In the genomic region with DNA sequence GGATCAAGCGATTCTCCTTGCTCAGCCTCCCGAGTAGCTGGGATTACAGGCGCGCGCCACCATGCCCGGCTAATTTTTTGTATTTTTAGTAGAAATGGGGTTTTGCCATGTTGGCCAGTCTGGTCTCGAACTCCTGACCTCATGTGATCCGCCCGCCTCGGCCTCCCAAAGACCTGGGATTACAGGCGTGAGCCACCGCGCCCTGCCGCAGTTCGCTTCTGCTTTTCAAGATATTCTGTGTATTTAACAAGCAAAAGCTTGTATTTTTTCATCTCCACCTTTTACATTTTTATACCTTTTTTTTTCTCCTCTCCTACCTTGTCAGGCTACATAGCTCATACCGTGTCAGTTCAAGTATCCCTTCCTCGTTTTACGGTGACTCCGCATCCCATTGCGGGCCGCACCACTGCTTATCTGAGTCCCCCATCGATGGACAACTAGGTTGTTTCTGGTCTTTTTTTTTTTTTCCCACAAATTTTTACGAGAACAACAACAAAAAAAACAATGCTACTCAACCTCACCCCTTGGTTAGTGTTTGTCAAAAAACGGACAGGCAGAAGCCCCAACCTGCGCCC, we compare ENCODE assay signal across 8 cellular contexts. TPM values are rescaled to one million over a fixed set of nuclear protein-coding genes. Genes with fewer than 3 reads are reported as not detected.
DNase-seq lines count a peak whose midpoint lies in the region; TF ChIP-seq lines count a peak whose summit lies in the region.
"Not testable (repeated sequence)": the region's sequence is repeated elsewhere in the genome, so short reads cannot be mapped to it uniquely, and the experiment has no call there.

No MANE protein-coding gene starts in this region.

- H3K4me3 ChIP-seq in CD8-positive, alpha-beta memory T cell (ENCODE audit: low read length), result peak overlapping the region; percentile 90
- not testable (repeated sequence) for H3K4me3 ChIP-seq in KMS-11 (IDR thresholded peaks at IDR 0.05; ENCODE audit: insufficient read depth, low read depth, low read length)
- H3K4me3 ChIP-seq in epithelial cell of proximal tubule (ENCODE audit: low read depth, low read length) (peak overlapping the region; percentile 56), tibial artery (peak overlapping the region; percentile 56 to 79)

- peak overlapping the region; percentile 79 to 92 (median 85) for H3K4me3 Mint-ChIP-seq in CD8-positive, alpha-beta memory T cell
- H3K4me3 Mint-ChIP-seq in T-helper 1 cell treated with Interleukin-12 subunit alpha and Interleukin-12 subunit beta and Interleukin-4 antibody, amounts not matched to agents 30 μg/mL and 1 μg/mL, for 36 hours, result peak overlapping the region; percentile 81
- peak overlapping the region; percentile 88 for H3K4me3 Mint-ChIP-seq in osteocyte (ENCODE audit: unreplicated experiment)

- not testable (repeated sequence) for H3K36me3 Mint-ChIP-seq in CD8-positive, alpha-beta memory T cell; T-helper 1 cell treated with Interleukin-12 subunit alpha and Interleukin-12 subunit beta and Interleukin-4 antibody, amounts not matched to agents 30 μg/mL and 1 μg/mL, for 36 hours (ENCODE audit: low read depth); osteocyte (ENCODE audit: unreplicated experiment)

- H2AFZ ChIP-seq in KMS-11 (ENCODE audit: low read depth), result peak overlapping the region; percentile 90

- H3K36me3 ChIP-seq in CD8-positive, alpha-beta memory T cell (ENCODE audit: insufficient read depth, low read length); KMS-11 (ENCODE audit: insufficient read depth); tibial artery: not testable (repeated sequence)

- not testable (repeated sequence) for H3K4me1 ChIP-seq in CD8-positive, alpha-beta memory T cell (ENCODE audit: insufficient read depth, low read length); KMS-11 (ENCODE audit: low read depth, poor library complexity, severe bottlenecking)
- peaks cover 6 to 22% (median 13%) of the 10 kb centered on the region in 4 donors for H3K4me1 ChIP-seq in tibial artery

- H3K9ac ChIP-seq in KMS-11, result peak overlapping the region; percentile 31; the same call in 1 of the 2 replicates

- H3K9me3 Mint-ChIP-seq in CD8-positive, alpha-beta memory T cell; T-helper 1 cell treated with Interleukin-12 subunit alpha and Interleukin-12 subunit beta and Interleukin-4 antibody, amounts not matched to agents 30 μg/mL and 1 μg/mL, for 36 hours; osteocyte (ENCODE audit: unreplicated experiment): not testable (repeated sequence)

- CTCF ChIA-PET in CD8-positive, alpha-beta memory T cell (lab: Charles Lee), result interaction anchor here (0.7 to 3.2 kb wide), 5 partner anchors 16 to 87 kb away, joined by 3 to 24 read pairs (median 4); a partner anchor contains a TSS

- H3K4me1 Mint-ChIP-seq in CD8-positive, alpha-beta memory T cell, result peaks cover 15 to 21% (median 19%) of the 10 kb centered on the region in 3 donors
- H3K4me1 Mint-ChIP-seq in T-helper 1 cell treated with Interleukin-12 subunit alpha and Interleukin-12 subunit beta and Interleukin-4 antibody, amounts not matched to agents 30 μg/mL and 1 μg/mL, for 36 hours (ENCODE audit: low read depth), result peaks cover 26% of the 10 kb centered on the region
- H3K4me1 Mint-ChIP-seq in osteocyte (ENCODE audit: unreplicated experiment), result peaks cover 26% of the 10 kb centered on the region

- DNase-seq in CD8-positive, alpha-beta memory T cell; epithelial cell of proximal tubule (ENCODE audit: low read depth); osteocyte (ENCODE audit: extremely low spot score, unreplicated experiment); tibial artery: not testable (repeated sequence)

- H3K4me2 ChIP-seq in KMS-11, result peak overlapping the region; percentile 90

- H3K27me3 Mint-ChIP-seq in CD8-positive, alpha-beta memory T cell; osteocyte (ENCODE audit: unreplicated experiment): not testable (repeated sequence)
- peaks cover 21% of the 10 kb centered on the region for H3K27me3 Mint-ChIP-seq in T-helper 1 cell treated with Interleukin-12 subunit alpha and Interleukin-12 subunit beta and Interleukin-4 antibody, amounts not matched to agents 30 μg/mL and 1 μg/mL, for 36 hours (ENCODE audit: low read depth)

- POLR2A ChIA-PET in CD8-positive, alpha-beta memory T cell (lab: Charles Lee), result interaction anchor here (1.0 to 3.0 kb wide), 5 partner anchors 9 to 343 kb away, joined by 3 to 25 read pairs (median 6); a partner anchor contains a TSS

- TF ChIP-seq CTCF in KMS-11 (conservative IDR thresholded peaks at IDR 0.05; ENCODE audit: low read depth, low read length); epithelial cell of proximal tubule (conservative IDR thresholded peaks at IDR 0.05; ENCODE audit: low read depth, low read length); osteocyte (IDR thresholded peaks at IDR 0.05); tibial artery (IDR thresholded peaks at IDR 0.05): not testable (repeated sequence)

- intact Hi-C loops in tibial artery (cut with DNase I; ENCODE audit: low total_unique reads), result loop anchor here (5.0 kb wide), 1 partner anchor 82 kb away; a partner anchor contains a TSS

- H3K79me2 ChIP-seq in KMS-11 (ENCODE audit: insufficient read depth, low read depth), result not testable (repeated sequence)

- peak overlapping the region in 7 of 8 donors; percentile 9 to 79 (median 69) for H3K27ac Mint-ChIP-seq in CD8-positive, alpha-beta memory T cell
- H3K27ac Mint-ChIP-seq in T-helper 1 cell treated with Interleukin-12 subunit alpha and Interleukin-12 subunit beta and Interleukin-4 antibody, amounts not matched to agents 30 μg/mL and 1 μg/mL, for 36 hours, result peak overlapping the region; percentile 87
- H3K27ac Mint-ChIP-seq in osteocyte (ENCODE audit: unreplicated experiment), result peak overlapping the region; percentile 92

- peak overlapping the region; percentile 14 for H3K27ac ChIP-seq in CD8-positive, alpha-beta memory T cell (ENCODE audit: low read depth, low read length)
- H3K27ac ChIP-seq in KMS-11, result not testable (repeated sequence)
- H3K27ac ChIP-seq in angular gyrus (ENCODE audit: low read depth, low read length) (peak overlapping the region; percentile 62), layer of hippocampus (ENCODE audit: low read depth, low read length) (peak overlapping the region; percentile 57), tibial artery (peak overlapping the region; percentile 65 to 82)

- H3K27me3 ChIP-seq in CD8-positive, alpha-beta memory T cell (ENCODE audit: insufficient read depth, low read length, poor library complexity, severe bottlenecking); KMS-11 (ENCODE audit: insufficient read depth, low read depth); layer of hippocampus (ENCODE audit: control insufficient read depth, insufficient read depth, low read length); tibial artery: not testable (repeated sequence)

- not testable (repeated sequence) for H3K9me3 ChIP-seq in CD8-positive, alpha-beta memory T cell (ENCODE audit: low read length); tibial artery

- H4K20me1 ChIP-seq in KMS-11 (ENCODE audit: insufficient read depth), result not testable (repeated sequence)

RNA-seq across cellular contexts. Expression of a gene that starts 9.2 kb away (rescaled TPM):
- 10 to 100 TPM; 11.5 to 13.9 TPM for total RNA-seq in CD8-positive, alpha-beta memory T cell
- 1.6 TPM for polyA plus RNA-seq in CD8-positive, alpha-beta memory T cell
- total RNA-seq in epithelial cell of proximal tubule (2.1 and 2.7 TPM in 2 replicates), osteocyte (17.1 and 20.4 TPM in 2 replicates)

RNA-seq across cellular contexts. Expression of a gene that starts 26.8 kb away (rescaled TPM):
- total RNA-seq in CD8-positive, alpha-beta memory T cell, result under 1 TPM; 0.13 to 0.44 TPM
- 0.18 TPM for polyA plus RNA-seq in CD8-positive, alpha-beta memory T cell
- total RNA-seq in epithelial cell of proximal tubule (not detected in 2 replicates), osteocyte (not detected in 2 replicates)
